In the genomic region with DNA sequence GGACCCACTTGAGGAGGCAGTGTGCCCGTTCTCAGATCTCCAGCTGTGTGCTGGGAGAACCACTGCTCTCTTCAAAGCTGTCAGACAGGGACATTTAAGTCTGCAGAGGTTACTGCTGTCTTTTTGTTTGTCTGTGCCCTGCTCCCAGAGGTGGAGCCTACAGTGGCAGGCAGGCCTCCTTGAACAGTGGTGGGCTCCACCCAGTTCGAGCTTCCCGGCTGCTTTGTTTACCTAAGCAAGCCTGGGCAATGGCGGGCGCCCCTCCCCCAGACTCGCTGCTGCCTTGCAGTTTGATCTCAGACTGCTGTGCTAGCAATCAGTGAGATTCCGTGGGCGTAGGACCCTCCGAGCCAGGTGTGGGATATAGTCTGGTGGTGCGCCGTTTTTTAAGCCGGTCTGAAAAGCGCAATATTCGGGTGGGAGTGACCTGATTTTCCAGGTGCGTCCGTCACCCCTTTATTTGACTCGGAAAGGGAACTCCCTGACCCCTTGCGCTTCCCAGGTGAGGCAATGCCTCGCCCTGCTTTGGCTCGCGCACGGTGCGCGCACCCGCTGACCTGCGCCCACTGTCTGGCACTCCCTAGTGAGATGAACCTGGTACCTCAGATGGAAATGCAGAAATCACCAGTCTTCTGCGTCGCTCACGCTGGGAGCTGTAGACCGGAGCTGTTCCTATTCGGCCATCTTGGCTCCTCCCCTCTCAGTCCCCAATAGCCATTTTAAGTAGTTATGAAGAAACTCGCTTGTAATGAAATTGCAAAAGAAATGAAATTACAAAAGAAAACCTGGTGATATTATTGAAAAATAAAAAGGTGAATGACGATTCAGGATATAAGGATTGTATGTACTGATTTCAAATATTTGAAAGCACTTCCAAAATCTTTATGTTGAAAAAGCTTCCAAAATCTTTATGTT, we compare ENCODE assay signal across 8 cellular contexts.
A peak's percentile ranks its signal among the peaks of the same experiment; 100 is the strongest.
DNase-seq lines count a peak whose midpoint lies in the region; ATAC-seq and TF ChIP-seq lines count a peak whose summit lies in the region.
"Not testable (repeated sequence)": the region's sequence is repeated elsewhere in the genome, so short reads cannot be mapped to it uniquely, and the experiment has no call there.

No MANE protein-coding gene starts in this region.

- not testable (repeated sequence) for H4K5ac ChIP-seq in mesendoderm (ENCODE audit: low read length)

- not testable (repeated sequence) for H3K9ac ChIP-seq in mesendoderm (ENCODE audit: low read length); smooth muscle cell (ENCODE audit: low read depth)

- H3K9me3 Mint-ChIP-seq in brain = peaks cover 2 to 11% (median 4%) of the 10 kb centered on the region in 5 experiments

- not testable (repeated sequence) for BruUV-seq in PC-9 (replicated peaks; lab: Mats Ljungman, UMichigan)

- H3K27me3 Mint-ChIP-seq in brain = not testable (repeated sequence)

- not testable (repeated sequence) for H3K23ac ChIP-seq in mesendoderm (ENCODE audit: low read length)

- H4K8ac ChIP-seq in mesendoderm (ENCODE audit: low read depth, low read length) = not testable (repeated sequence)

- not testable (repeated sequence) for H2BK120ac ChIP-seq in mesendoderm (ENCODE audit: low read depth, low read length)

- H2BK15ac ChIP-seq in mesendoderm (replicated peaks; ENCODE audit: low read depth) = not testable (repeated sequence)

- not testable (repeated sequence) for H3F3A ChIP-seq in PC-9 (ENCODE audit: insufficient read depth, low read depth); smooth muscle cell (ENCODE audit: low read depth)

- not testable (repeated sequence) for H3K79me1 ChIP-seq in mesendoderm (ENCODE audit: low read length)

- POLR2A ChIA-PET in PC-9 (lab: Charles Lee; ENCODE audit: unreplicated experiment) = interaction anchor here (1.0 kb wide), 1 partner anchor 340 kb away, joined by 3 read pairs; no protein-coding TSS in a partner anchor

- H3K79me2 ChIP-seq in PC-9 (ENCODE audit: low read depth); mesendoderm (ENCODE audit: control insufficient read depth, insufficient read depth, low read length); smooth muscle cell (ENCODE audit: low read depth): not testable (repeated sequence)

- H3K9me3 ChIP-seq in PC-9 (ENCODE audit: insufficient read depth, low read depth); smooth muscle cell (replicated peaks; ENCODE audit: low read depth): not testable (repeated sequence)

- CTCF ChIA-PET in PC-9 (lab: Charles Lee) = not testable (repeated sequence)

- TF ChIP-seq CTCF in LNCaP clone FGC (IDR thresholded peaks at IDR 0.05; ENCODE audit: control insufficient read depth, extremely low read depth, insufficient read depth); PC-9 (conservative IDR thresholded peaks at IDR 0.05); brain (conservative IDR thresholded peaks at IDR 0.05); foreskin keratinocyte (conservative IDR thresholded peaks at IDR 0.05); smooth muscle cell (IDR thresholded peaks at IDR 0.05; ENCODE audit: borderline replicate concordance, insufficient read depth, poor library complexity, severe bottlenecking): not testable (repeated sequence)

- WGBS in mesendoderm (ENCODE audit: extremely low coverage, insufficient coverage, low lambda C conversion rate) = 100% methylated on average over 1 of the region's 33 CpGs
- 46% methylated on average over 33 of the region's 33 CpGs for WGBS in smooth muscle cell (ENCODE audit: low lambda C conversion rate)

- not testable (repeated sequence) for H4K20me1 ChIP-seq in PC-9 (ENCODE audit: insufficient read depth); smooth muscle cell (ENCODE audit: low read depth)

- H3K4me1 ChIP-seq in PC-9 (replicated peaks; ENCODE audit: insufficient read depth); foreskin keratinocyte; mesendoderm (ENCODE audit: control insufficient read depth, low read depth, low read length); smooth muscle cell (ENCODE audit: low read depth): not testable (repeated sequence)

- H3K4ac ChIP-seq in mesendoderm (ENCODE audit: low read depth, low read length) = not testable (repeated sequence)

- H3K36me3 Mint-ChIP-seq in brain = not testable (repeated sequence)

- H3K4me3 ChIP-seq in LNCaP clone FGC (ENCODE audit: low read depth, low read length) (peak overlapping the region; percentile 33), PC-9 (peak overlapping the region; percentile 56), smooth muscle cell (peak overlapping the region; percentile 45)
- H3K4me3 ChIP-seq in mesendoderm (ENCODE audit: low read length) = not testable (repeated sequence)

- peak overlapping the region; percentile 63 for H2AFZ ChIP-seq in PC-9
- peak overlapping the region; percentile 43 for H2AFZ ChIP-seq in smooth muscle cell (ENCODE audit: low read depth)

- H3K4me1 Mint-ChIP-seq in brain = not testable (repeated sequence)

- H3K56ac ChIP-seq in mesendoderm (ENCODE audit: low read length) = not testable (repeated sequence)

- H3K27ac ChIP-seq in PC-9 = peak overlapping the region; percentile 71
- H3K27ac ChIP-seq in foreskin keratinocyte = peak overlapping the region; percentile 22
- not testable (repeated sequence) for H3K27ac ChIP-seq in mesendoderm (ENCODE audit: low read depth, low read length)
- peak overlapping the region; percentile 41 for H3K27ac ChIP-seq in smooth muscle cell (ENCODE audit: low read depth)

- not testable (repeated sequence) for H3K27me3 ChIP-seq in PC-9 (ENCODE audit: insufficient read depth, low read depth); foreskin keratinocyte; mesendoderm (ENCODE audit: insufficient read depth, low read length, poor library complexity); smooth muscle cell (ENCODE audit: low read depth)

- H3K9me2 ChIP-seq in PC-9 (ENCODE audit: insufficient read depth) = not testable (repeated sequence)

- not testable (repeated sequence) for H2BK5ac ChIP-seq in mesendoderm (ENCODE audit: low read length)

- intact Hi-C loops in PC-9 (cut with micrococcal nuclease; ENCODE audit: unreplicated experiment) = not testable (repeated sequence)

- H3K4me3 Mint-ChIP-seq in brain = peak overlapping the region in 3 of 5 experiments; percentile 64 to 84 (median 73)

- H3K36me3 ChIP-seq in PC-9 (ENCODE audit: low read depth); mesendoderm (ENCODE audit: control insufficient read depth, insufficient read depth, low read length); smooth muscle cell (ENCODE audit: low read depth): not testable (repeated sequence)

- not testable (repeated sequence) for H2AK5ac ChIP-seq in mesendoderm (ENCODE audit: low read length)

- H3K18ac ChIP-seq in mesendoderm (ENCODE audit: low read length) = not testable (repeated sequence)

- not testable (repeated sequence) for ATAC-seq in foreskin keratinocyte

- peak overlapping the region in 2 of 5 experiments; percentile 44 to 84 for H3K27ac Mint-ChIP-seq in brain

- DNase-seq in DMS53 treated with DMSO at 0.1 percent for 48 hours (lab: John Stamatoyannopoulos, UW; ENCODE audit: unreplicated experiment) (peak; percentile 96), LNCaP clone FGC (ENCODE audit: low read depth) (peak; percentile 4), NCI-H510A (lab: John Stamatoyannopoulos, UW) (peak; percentile 20), PC-9 (peak; percentile 43 to 62), mesendoderm (peak; percentile 55)
- not testable (repeated sequence) for DNase-seq in foreskin keratinocyte; smooth muscle cell (lab: John Stamatoyannopoulos, UW; ENCODE audit: unreplicated experiment)

- peak overlapping the region; percentile 73 for H3K4me2 ChIP-seq in PC-9
- not testable (repeated sequence) for H3K4me2 ChIP-seq in mesendoderm (ENCODE audit: low read length)
- peak overlapping the region; percentile 40 for H3K4me2 ChIP-seq in smooth muscle cell
